ENCODE assay signal across 10 cellular contexts in genomic region chr15:63474810-63475316, GRCh38. TPM values are rescaled to one million over a fixed set of nuclear protein-coding genes. Genes with fewer than 3 reads are reported as not detected.
DNase-seq lines count a peak whose midpoint lies in the region; ATAC-seq and TF ChIP-seq lines count a peak whose summit lies in the region.
"Had no signal": no experiment of that assay in that cellular context is flagged by ENCODE, and none has a peak within 500 bp of the region (broad histone marks: within the 10 kb centered on the region; RNA-seq: fewer than 3 reads in every experiment).

No MANE protein-coding gene starts in this region.

- peak; percentile 4 for ATAC-seq in activated CD4-positive, alpha-beta T cell treated with anti-CD3 and anti-CD28 coated beads for 36 hours

- DNase-seq in activated CD4-positive, alpha-beta T cell treated with anti-CD3 and anti-CD28 coated beads for 36 hours: peak; percentile 47
- no peak for DNase-seq in activated CD4-positive, alpha-beta T cell treated with anti-CD3 and anti-CD28 coated beads, Interleukin-2, amount 50 U/mL, for 1 hour
- DNase-seq in HFFc6: no peak
- peak; percentile 25 for DNase-seq in NB4 (ENCODE audit: low read depth)
- DNase-seq in esophagus squamous epithelium (lab: John Stamatoyannopoulos, UW): no peak
- DNase-seq in mucosa of gallbladder (ENCODE audit: low spot score): no peak
- no peak for DNase-seq in SW480 (ENCODE audit: low spot score)
- no peak for DNase-seq in inferior parietal cortex (ENCODE audit: extremely low spot score)
- DNase-seq: DND-41 had no signal

- peak overlapping the region; percentile 55 for H3K27ac Mint-ChIP-seq in activated CD4-positive, alpha-beta T cell treated with anti-CD3 and anti-CD28 coated beads for 36 hours
- H3K27ac Mint-ChIP-seq in HFFc6: peak overlapping the region; percentile 12; the same call in 1 of the 2 replicates

- H3K9me3 ChIP-seq in esophagus squamous epithelium: no peaks in the 10 kb centered on the region

- intact Hi-C loops in activated CD4-positive, alpha-beta T cell treated with anti-CD3 and anti-CD28 coated beads for 36 hours (cut with DNase I, micrococcal nuclease): loop anchor here in 1 of 2 experiments (1.0 to 5.0 kb wide), 3 partner anchors 22 to 537 kb away; no protein-coding TSS in a partner anchor
- intact Hi-C loops in esophagus squamous epithelium (cut with DNase I): loop anchor here (5.0 kb wide), 1 partner anchor 122 kb away; the partner anchor contains the start of gene FBXL22

- CTCF ChIA-PET in activated CD4-positive, alpha-beta T cell treated with anti-CD3 and anti-CD28 coated beads for 36 hours (lab: Charles Lee): interaction anchor here (0.6 to 3.0 kb wide), 7 partner anchors 8 to 87 kb away, joined by 3 to 11 read pairs (median 3); no protein-coding TSS in a partner anchor

- H3K4me3 Mint-ChIP-seq in activated CD4-positive, alpha-beta T cell treated with anti-CD3 and anti-CD28 coated beads for 36 hours: no peak overlapping the region
- no peak overlapping the region for H3K4me3 Mint-ChIP-seq in HFFc6

- TF ChIP-seq CTCF in HFFc6 (IDR thresholded peaks at IDR 0.05) (no peak), NB4 (IDR thresholded peaks at IDR 0.05; ENCODE audit: low read depth, low read length) (no peak), esophagus squamous epithelium (IDR thresholded peaks at IDR 0.05) (no peak)

- no peaks in the 10 kb centered on the region for H3K36me3 Mint-ChIP-seq in activated CD4-positive, alpha-beta T cell treated with anti-CD3 and anti-CD28 coated beads for 36 hours (ENCODE audit: low read depth)
- no peaks in the 10 kb centered on the region for H3K36me3 Mint-ChIP-seq in HFFc6 (ENCODE audit: low read depth)

- POLR2A ChIA-PET in activated CD4-positive, alpha-beta T cell treated with anti-CD3 and anti-CD28 coated beads for 36 hours (lab: Charles Lee): interaction anchor here (1.0 kb wide), 1 partner anchor 22 kb away, joined by 3 read pairs; no protein-coding TSS in a partner anchor

- H3K27me3 ChIP-seq in esophagus squamous epithelium: no peaks in the 10 kb centered on the region

- H3K9me3 Mint-ChIP-seq in activated CD4-positive, alpha-beta T cell treated with anti-CD3 and anti-CD28 coated beads for 36 hours (ENCODE audit: low read depth): no peaks in the 10 kb centered on the region
- H3K9me3 Mint-ChIP-seq in HFFc6: no peaks in the 10 kb centered on the region

- H3K4me1 Mint-ChIP-seq in activated CD4-positive, alpha-beta T cell treated with anti-CD3 and anti-CD28 coated beads for 36 hours: peaks cover 61% of the 10 kb centered on the region
- H3K4me1 Mint-ChIP-seq in HFFc6 (ENCODE audit: low read depth): peaks cover 54% of the 10 kb centered on the region

- H3K27ac ChIP-seq in esophagus squamous epithelium: peak overlapping the region in 3 of 4 donors; percentile 41 to 64 (median 62)
- H3K27ac ChIP-seq: parathyroid adenoma had no signal

- no peaks in the 10 kb centered on the region for H3K27me3 Mint-ChIP-seq in activated CD4-positive, alpha-beta T cell treated with anti-CD3 and anti-CD28 coated beads for 36 hours
- no peaks in the 10 kb centered on the region; the same call in 1 of the 2 replicates for H3K27me3 Mint-ChIP-seq in HFFc6 (ENCODE audit: insufficient read depth)

- H3K36me3 ChIP-seq in esophagus squamous epithelium: no peaks in the 10 kb centered on the region

- TF ChIP-seq POLR2A in NB4 (IDR thresholded peaks at IDR 0.05; ENCODE audit: extremely low read depth, insufficient read length): no peak
- peak in 1 of 4 donors; percentile 31 for TF ChIP-seq POLR2A in esophagus squamous epithelium (IDR thresholded peaks at IDR 0.05)

- WGBS in esophagus squamous epithelium, 2 donors: 42 to 55% methylated on average over 8 to 9 of the region's 9 CpGs

- peaks cover 5 to 48% (median 10%) of the 10 kb centered on the region in 3 donors for H3K4me1 ChIP-seq in esophagus squamous epithelium
- H3K4me1 ChIP-seq: parathyroid adenoma had no signal

- H3K4me3 ChIP-seq in NB4 (ENCODE audit: low read depth, low read length): no peak overlapping the region
- H3K4me3 ChIP-seq in esophagus squamous epithelium: no peak overlapping the region

RNA-seq across cellular contexts. Expression of gene USP3, which starts 29.5 kb away (rescaled TPM):
- 10 to 100 TPM; 51.1 to 51.7 TPM for total RNA-seq in activated CD4-positive, alpha-beta T cell treated with anti-CD3 and anti-CD28 coated beads for 36 hours
- total RNA-seq in HFFc6 (2021; fragmentation: NEBNext Ultra II Directional; extraction: Animal tissue kit (Norgen Biotek cat#: 25700)): 10 to 100 TPM; 16.8 to 26.2 (median 23.1) TPM
- total RNA-seq in esophagus squamous epithelium (10 to 100 TPM; 27.3 to 52.8 (median 32.2) TPM), mucosa of gallbladder (81.2 TPM)

Comparison
In these comparisons a context has a peak if more than half of its experiments do, and no peak if none do; other contexts are left out.
1. DNase-seq: peak in activated CD4-positive, alpha-beta T cell treated with anti-CD3 and anti-CD28 coated beads for 36 hours (single experiment) and NB4 (single experiment); none in activated CD4-positive, alpha-beta T cell treated with anti-CD3 and anti-CD28 coated beads, Interleukin-2, amount 50 U/mL, for 1 hour (single experiment), HFFc6 (single experiment), esophagus squamous epithelium (single experiment), mucosa of gallbladder (single experiment), SW480 (single experiment) and inferior parietal cortex (single experiment).